8 cellular contexts compared by ENCODE assay signal in genomic region chr1:205774277-205775014, GRCh38. TPM values are rescaled to one million over a fixed set of nuclear protein-coding genes. Genes with fewer than 3 reads are reported as not detected.
A peak's percentile ranks its signal among the peaks of the same experiment; 100 is the strongest.
DNase-seq lines count a peak whose midpoint lies in the region; ATAC-seq, FAIRE-seq and TF ChIP-seq lines count a peak whose summit lies in the region.

No MANE protein-coding gene starts in this region.

- peak overlapping the region; percentile 87 for H3K27ac Mint-ChIP-seq in activated CD4-positive, alpha-beta memory T cell treated with anti-CD3 and anti-CD28 coated beads, Interleukin-2, amount 10 ng/mL, durations not matched to agents 7 days and 5 days
- H3K27ac Mint-ChIP-seq in endodermal cell (no peak overlapping the region), naive B cell (peak overlapping the region; percentile 96 to 99 (median 97))

- 9 to 24% methylated on average over 14 to 33 of the region's 33 CpGs for WGBS in endodermal cell (ENCODE audit: insufficient coverage in 1 of 2, insufficient read length in 1 of 2), 2 experiments
- WGBS in suprapubic skin: 17% methylated on average over 30 of the region's 33 CpGs

- no peaks in the 10 kb centered on the region for H3K27me3 Mint-ChIP-seq in activated CD4-positive, alpha-beta memory T cell treated with anti-CD3 and anti-CD28 coated beads, Interleukin-2, amount 10 ng/mL, durations not matched to agents 7 days and 5 days
- H3K27me3 Mint-ChIP-seq in endodermal cell (ENCODE audit: insufficient read depth): peaks cover 48% of the 10 kb centered on the region
- no peaks in the 10 kb centered on the region for H3K27me3 Mint-ChIP-seq in naive B cell

- CTCF ChIA-PET in activated CD4-positive, alpha-beta memory T cell treated with anti-CD3 and anti-CD28 coated beads, Interleukin-2, amount 10 ng/mL, durations not matched to agents 7 days and 5 days (lab: Charles Lee): interaction anchor here (0.8 to 3.6 kb wide), 9 partner anchors 8 to 210 kb away, joined by 3 to 23 read pairs (median 3); partner anchors contain the start of gene NUCKS1

- no peak for DNase-seq in GM12892 (ENCODE audit: insufficient read length)
- DNase-seq in activated CD4-positive, alpha-beta memory T cell treated with anti-CD3 and anti-CD28 coated beads, Interleukin-2, amount 10 ng/mL, durations not matched to agents 7 days and 5 days: peak; percentile 45
- peak; percentile 84 for DNase-seq in endodermal cell
- peak; percentile 23 for DNase-seq in naive B cell
- DNase-seq in suprapubic skin (ENCODE audit: low spot score in 2 of 2): no peak
- no peak for DNase-seq in SHP77 treated with DMSO at 0.1 percent for 48 hours (lab: John Stamatoyannopoulos, UW)

- no peak; the same call in 1 of the 2 replicates for TF ChIP-seq POLR2A in GM12892 (IDR thresholded peaks at IDR 0.05; ENCODE audit: low read depth, low read length)
- TF ChIP-seq POLR2A in suprapubic skin (IDR thresholded peaks at IDR 0.05): no peak

- H3K27ac ChIP-seq in HUES48 (ENCODE audit: low read depth, low read length) (no peak overlapping the region), endodermal cell (ENCODE audit: low read depth, low read length) (no peak overlapping the region), suprapubic skin (peak overlapping the region; percentile 75)

- no peaks in the 10 kb centered on the region for H3K36me3 ChIP-seq in HUES48 (ENCODE audit: control insufficient read depth, insufficient read depth, low read length)
- H3K36me3 ChIP-seq in endodermal cell (ENCODE audit: control insufficient read depth, insufficient read depth, low read length): no peaks in the 10 kb centered on the region
- peaks cover 7% of the 10 kb centered on the region for H3K36me3 ChIP-seq in suprapubic skin

- POLR2A ChIA-PET in activated CD4-positive, alpha-beta memory T cell treated with anti-CD3 and anti-CD28 coated beads, Interleukin-2, amount 10 ng/mL, durations not matched to agents 7 days and 5 days (lab: Charles Lee): interaction anchor here (0.8 to 6.0 kb wide), 25 partner anchors 8 to 487 kb away, joined by 3 to 99 read pairs (median 5); partner anchors contain the start of genes ELK4, NUCKS1 and PM20D1

- H3K4me3 ChIP-seq in HUES48 (ENCODE audit: low read depth, low read length): peak overlapping the region; percentile 84
- peak overlapping the region; percentile 84 for H3K4me3 ChIP-seq in endodermal cell (ENCODE audit: low read length)
- peak overlapping the region; percentile 81 for H3K4me3 ChIP-seq in suprapubic skin

- H3K9ac ChIP-seq in HUES48 (ENCODE audit: low read depth, low read length) (no peak overlapping the region), endodermal cell (ENCODE audit: extremely low read depth, low read length, poor library complexity, severe bottlenecking) (peak overlapping the region; percentile 31)

- TF ChIP-seq EP300 in suprapubic skin (IDR thresholded peaks at IDR 0.05): no peak

- FAIRE-seq in GM12892 (lab: Jason Lieb, UNC): peak; percentile 24

- no peak for TF ChIP-seq CTCF in endodermal cell (conservative IDR thresholded peaks at IDR 0.05)
- no peak for TF ChIP-seq CTCF in suprapubic skin (IDR thresholded peaks at IDR 0.05)

- H3K4me1 ChIP-seq in HUES48 (ENCODE audit: control insufficient read depth, insufficient read depth, low read length) (peaks cover 7% of the 10 kb centered on the region; the same call in 1 of the 2 replicates), endodermal cell (ENCODE audit: control insufficient read depth, insufficient read depth, low read length) (no peaks in the 10 kb centered on the region), suprapubic skin (peaks cover 17% of the 10 kb centered on the region)

- H3K9me3 ChIP-seq in HUES48 (ENCODE audit: control insufficient read depth, insufficient read depth, low read length) (no peaks in the 10 kb centered on the region; the same call in 1 of the 2 replicates), endodermal cell (ENCODE audit: control insufficient read depth, low read length) (peaks cover 12% of the 10 kb centered on the region), suprapubic skin (no peaks in the 10 kb centered on the region)

- no peaks in the 10 kb centered on the region for H3K9me3 Mint-ChIP-seq in activated CD4-positive, alpha-beta memory T cell treated with anti-CD3 and anti-CD28 coated beads, Interleukin-2, amount 10 ng/mL, durations not matched to agents 7 days and 5 days
- peaks cover 21% of the 10 kb centered on the region for H3K9me3 Mint-ChIP-seq in endodermal cell
- no peaks in the 10 kb centered on the region for H3K9me3 Mint-ChIP-seq in naive B cell

- H3K27me3 ChIP-seq in HUES48 (ENCODE audit: control insufficient read depth, insufficient read depth, low read length) (peaks cover 29% of the 10 kb centered on the region), endodermal cell (ENCODE audit: control insufficient read depth, insufficient read depth, low read length, poor library complexity, severe bottlenecking) (peaks cover 36% of the 10 kb centered on the region), suprapubic skin (no peaks in the 10 kb centered on the region)

- ATAC-seq in naive B cell (ENCODE audit: low read depth in 2 of 2) (peak; percentile 10 to 15), GM18519 (IDR thresholded peaks at IDR 0.05; ENCODE audit: low FRiP score, unreplicated experiment) (no peak)

- H3K4me1 Mint-ChIP-seq in activated CD4-positive, alpha-beta memory T cell treated with anti-CD3 and anti-CD28 coated beads, Interleukin-2, amount 10 ng/mL, durations not matched to agents 7 days and 5 days: peaks cover 60% of the 10 kb centered on the region
- peaks cover 3% of the 10 kb centered on the region for H3K4me1 Mint-ChIP-seq in endodermal cell
- peaks cover 34 to 72% (median 61%) of the 10 kb centered on the region in 3 donors for H3K4me1 Mint-ChIP-seq in naive B cell

- H3K4me3 Mint-ChIP-seq in activated CD4-positive, alpha-beta memory T cell treated with anti-CD3 and anti-CD28 coated beads, Interleukin-2, amount 10 ng/mL, durations not matched to agents 7 days and 5 days: peak overlapping the region; percentile 90
- H3K4me3 Mint-ChIP-seq in endodermal cell (peak overlapping the region; percentile 73), naive B cell (peak overlapping the region; percentile 84 to 96 (median 94))

- peaks cover 47% of the 10 kb centered on the region for H3K36me3 Mint-ChIP-seq in activated CD4-positive, alpha-beta memory T cell treated with anti-CD3 and anti-CD28 coated beads, Interleukin-2, amount 10 ng/mL, durations not matched to agents 7 days and 5 days (ENCODE audit: low read depth)
- H3K36me3 Mint-ChIP-seq in endodermal cell (ENCODE audit: low read depth) (no peaks in the 10 kb centered on the region), naive B cell (peaks cover 0 to 8% of the 10 kb centered on the region in 2 donors)

RNA-seq across cellular contexts. Expression of gene RAB29, which starts 0.8 kb away (rescaled TPM):
- polyA plus RNA-seq in GM12892 (2012; ENCODE audit: missing spikeins): 14.0 TPM
- 10 to 100 TPM; 67.6 to 72.3 TPM for total RNA-seq in activated CD4-positive, alpha-beta memory T cell treated with anti-CD3 and anti-CD28 coated beads, Interleukin-2, amount 10 ng/mL, durations not matched to agents 7 days and 5 days
- total RNA-seq in endodermal cell (1 to 10 TPM; 5.7 to 7.2 TPM), suprapubic skin (10 to 100 TPM in 2 of 4 donors, 1 to 10 TPM in 2; 9.7 to 15.4 (median 12.1) TPM)
- 6.7 TPM for polyA plus RNA-seq in endodermal cell (2013, experiment 1 of 2)
- 5.6 TPM for polyA plus RNA-seq in endodermal cell (2013, experiment 2 of 2)
- 100 to 1,000 TPM in 4 of 6 donors, 10 to 100 TPM in 2; 70.2 to 136 (median 112) TPM for polyA plus RNA-seq in naive B cell (ENCODE audit: low read depth in 6 of 6)

RNA-seq across cellular contexts. Expression of gene NUCKS1, which starts 24.5 kb away (rescaled TPM):
- 56.8 TPM for polyA plus RNA-seq in GM12892 (2012; ENCODE audit: missing spikeins)
- total RNA-seq in activated CD4-positive, alpha-beta memory T cell treated with anti-CD3 and anti-CD28 coated beads, Interleukin-2, amount 10 ng/mL, durations not matched to agents 7 days and 5 days: 100 to 1,000 TPM; 163 to 185 TPM
- 100 to 1,000 TPM; 380 to 532 TPM for total RNA-seq in endodermal cell
- polyA plus RNA-seq in endodermal cell (2013, experiment 1 of 2): 267 TPM
- polyA plus RNA-seq in endodermal cell (2013, experiment 2 of 2): 284 TPM
- 10 to 100 TPM in 5 of 6 donors, 1 to 10 TPM in 1; 4.9 to 18.9 (median 16.2) TPM for polyA plus RNA-seq in naive B cell (ENCODE audit: low read depth in 6 of 6)
- 10 to 100 TPM; 48.7 to 73.0 (median 60.3) TPM for total RNA-seq in suprapubic skin

RNA-seq across cellular contexts. Expression of gene SLC41A1, which starts 38.6 kb away (rescaled TPM):
- polyA plus RNA-seq in GM12892 (2012; ENCODE audit: missing spikeins): 3.0 TPM
- 10 to 100 TPM; 15.1 to 17.8 TPM for total RNA-seq in activated CD4-positive, alpha-beta memory T cell treated with anti-CD3 and anti-CD28 coated beads, Interleukin-2, amount 10 ng/mL, durations not matched to agents 7 days and 5 days
- 10 to 100 TPM; 17.1 to 32.8 TPM for total RNA-seq in endodermal cell
- polyA plus RNA-seq in endodermal cell (2013, experiment 1 of 2): 18.3 TPM
- polyA plus RNA-seq in endodermal cell (2013, experiment 2 of 2): 16.3 TPM
- 10 to 100 TPM in 4 of 6 donors, 1 to 10 TPM in 1, under 1 TPM in 1; 0.11 to 14.4 (median 10.5) TPM for polyA plus RNA-seq in naive B cell (ENCODE audit: low read depth in 6 of 6)
- 10 to 100 TPM; 14.6 to 20.8 (median 16.7) TPM for total RNA-seq in suprapubic skin

Comparison
In these comparisons a context has a peak if more than half of its experiments do, and no peak if none do; other contexts are left out.
1. DNase-seq: peak in activated CD4-positive, alpha-beta memory T cell treated with anti-CD3 and anti-CD28 coated beads, Interleukin-2, amount 10 ng/mL, durations not matched to agents 7 days and 5 days (single experiment), endodermal cell (single experiment) and naive B cell (single experiment); none in GM12892 (single experiment), suprapubic skin (0 of 2) and SHP77 treated with DMSO at 0.1 percent for 48 hours (single experiment).
2. RNA of gene RAB29, which starts 0.8 kb away (total RNA-seq): 67.6 to 72.3 TPM in activated CD4-positive, alpha-beta memory T cell treated with anti-CD3 and anti-CD28 coated beads, Interleukin-2, amount 10 ng/mL, durations not matched to agents 7 days and 5 days; 9.7 to 15.4 TPM in suprapubic skin and 5.7 to 7.2 TPM in endodermal cell; every median in the first group is over 4 times any median in the second.
3. Peak in every context shown above with its lines, with median percentiles within 50 percentile points of each other: H3K4me3 ChIP-seq and H3K4me3 Mint-ChIP-seq.